ENCODE assay signal across 22 cellular contexts in the genomic region with DNA sequence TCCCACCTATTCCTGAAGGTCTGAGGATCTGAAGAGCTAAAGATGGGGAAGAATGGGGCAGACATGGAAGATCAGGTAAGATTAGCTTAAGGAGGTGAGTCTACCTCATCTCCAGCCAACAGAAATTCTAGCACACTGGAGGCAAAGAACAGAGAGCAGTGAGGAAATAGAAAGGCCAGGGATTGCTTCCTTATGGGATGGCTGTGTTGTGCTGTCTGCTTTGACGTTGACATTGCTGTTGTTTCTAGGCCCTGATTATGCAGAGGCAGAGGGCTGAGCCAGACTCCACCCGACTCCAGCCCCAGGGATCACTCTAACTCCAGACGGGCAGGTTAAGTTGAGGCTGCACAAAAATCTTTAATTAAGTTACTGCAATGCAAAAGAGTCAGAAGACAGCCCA.
"Had no signal": no experiment of that assay in that cellular context is flagged by ENCODE, and none has a peak within 500 bp of the region (broad histone marks: within the 10 kb centered on the region; RNA-seq: fewer than 3 reads in every experiment).

No MANE protein-coding gene starts in this region.

- H3K9me2 ChIP-seq: SK-N-SH had no signal

- ATAC-seq: K562, Panc1 had no signal

- H3K27ac ChIP-seq: HL-60, KMS-11, RWPE1 had no signal

- DNase-seq: Kasumi-1, MM.1S, NCI-H1092 treated with DMSO at 0.1 percent for 48 hours, NCI-H1436, NCI-H187, NCI-H2029, NCI-H2081 treated with DMSO at 0.1 percent for 48 hours, NCI-H2171, NCI-H226, NCI-H446, NCI-H510A, NCI-H524 treated with DMSO at 0.1 percent for 48 hours, NCI-H69, NCI-H774, SHP77, SK-N-SH had no signal

- H3K27me3 Mint-ChIP-seq: IgD-negative memory B cell had no signal

- H3K4me3 ChIP-seq: K562 had no signal

- H3K4me2 ChIP-seq: KMS-11, SK-N-SH had no signal

- H3K4me3 Mint-ChIP-seq: IgD-negative memory B cell had no signal
